In the genomic region with DNA sequence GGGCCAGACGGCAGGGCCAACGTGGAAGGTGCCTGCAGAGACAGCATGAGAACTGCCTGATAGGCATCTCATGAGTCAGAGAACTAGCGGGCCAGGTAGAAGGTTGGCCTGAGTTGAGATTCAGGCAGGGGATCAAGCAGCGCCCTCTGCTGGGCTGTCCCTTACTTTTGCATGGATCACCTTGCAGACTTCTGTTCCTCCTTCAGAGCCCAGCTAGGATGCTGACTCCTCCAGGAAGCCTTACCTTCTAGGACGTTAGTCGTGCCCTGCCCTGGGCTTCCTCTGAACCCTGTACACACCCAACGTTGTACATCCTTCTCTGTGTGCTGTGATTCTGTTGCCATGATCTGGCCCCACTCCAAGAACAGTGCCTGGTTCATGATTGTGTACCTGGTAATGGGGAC, we compare ENCODE assay signal across 8 cellular contexts.
DNase-seq lines count a peak whose midpoint lies in the region; ATAC-seq, FAIRE-seq and TF ChIP-seq lines count a peak whose summit lies in the region.

No MANE protein-coding gene starts in this region.

- intact Hi-C loops in Right ventricle myocardium superior (cut with DNase I), result no loop called here
- intact Hi-C loops in esophagus muscularis mucosa (cut with DNase I), result no loop called here

- no peak overlapping the region for H3K9ac ChIP-seq in OCI-LY3 (ENCODE audit: low read length)

- no peaks in the 10 kb centered on the region for H4K20me1 ChIP-seq in OCI-LY3 (ENCODE audit: insufficient read depth, low read length)

- no peak for TF ChIP-seq EP300 in esophagus muscularis mucosa (IDR thresholded peaks at IDR 0.05)

- peak; percentile 43 for ATAC-seq in Right ventricle myocardium superior (ENCODE audit: poor library complexity)
- no peak for ATAC-seq in GM21423 (IDR thresholded peaks at IDR 0.05; ENCODE audit: unreplicated experiment)

- H3K27me3 ChIP-seq in right atrium auricular region (no peaks in the 10 kb centered on the region), OCI-LY3 (ENCODE audit: low read depth, low read length) (no peaks in the 10 kb centered on the region), esophagus muscularis mucosa (peaks cover 0 to 4% (median 0%) of the 10 kb centered on the region in 4 donors), small intestine (ENCODE audit: control insufficient read depth in 2 of 2, insufficient read depth in 2 of 2, low read length in 2 of 2) (no peaks in the 10 kb centered on the region)

- TF ChIP-seq POLR2A in esophagus muscularis mucosa (IDR thresholded peaks at IDR 0.05; ENCODE audit: low read depth), result no peak

- DNase-seq in Right ventricle myocardium superior (no peak), right atrium auricular region (ENCODE audit: low spot score) (no peak), esophagus muscularis mucosa (ENCODE audit: extremely low spot score) (no peak), small intestine (peak; percentile 71), KG1 (lab: John Stamatoyannopoulos, UW) (no peak), AG08396 (ENCODE audit: low spot score) (no peak)

- H3K4me2 ChIP-seq in OCI-LY3 (ENCODE audit: low read length), result no peak overlapping the region

- no peak overlapping the region for H3K27ac ChIP-seq in right atrium auricular region
- H3K27ac ChIP-seq in OCI-LY3 (ENCODE audit: low read length), result no peak overlapping the region
- no peak overlapping the region for H3K27ac ChIP-seq in esophagus muscularis mucosa (replicated peaks in 1 of 4)
- H3K27ac ChIP-seq in small intestine (ENCODE audit: low read depth in 1 of 2, low read length in 1 of 2), result no peak overlapping the region

- H3K9me3 ChIP-seq in right atrium auricular region (no peaks in the 10 kb centered on the region), OCI-LY3 (ENCODE audit: insufficient read depth, low read length) (no peaks in the 10 kb centered on the region), esophagus muscularis mucosa (no peaks in the 10 kb centered on the region), small intestine (ENCODE audit: control insufficient read depth, low read depth) (no peaks in the 10 kb centered on the region)

- no peaks in the 10 kb centered on the region for H3K79me2 ChIP-seq in OCI-LY3 (ENCODE audit: low read length)

- H3K36me3 ChIP-seq in right atrium auricular region (no peaks in the 10 kb centered on the region), OCI-LY3 (replicated peaks; ENCODE audit: low read depth, low read length) (no peaks in the 10 kb centered on the region), esophagus muscularis mucosa (no peaks in the 10 kb centered on the region), small intestine (ENCODE audit: control insufficient read depth in 2 of 2, insufficient read depth in 2 of 2, low read length in 2 of 2) (no peaks in the 10 kb centered on the region)

- H3K4me3 ChIP-seq in right atrium auricular region (no peak overlapping the region), OCI-LY3 (ENCODE audit: low read length) (no peak overlapping the region), esophagus muscularis mucosa (no peak overlapping the region), small intestine (ENCODE audit: low read depth in 1 of 2, low read length in 2 of 2) (no peak overlapping the region)

- TF ChIP-seq CTCF in right atrium auricular region (IDR thresholded peaks at IDR 0.05), result peak in 1 of 2 donors; percentile 30
- TF ChIP-seq CTCF in OCI-LY3 (IDR thresholded peaks at IDR 0.05; ENCODE audit: low read depth, low read length), result peak; percentile 45
- peak in 2 of 3 experiments; percentile 9 to 28 for TF ChIP-seq CTCF in esophagus muscularis mucosa (IDR thresholded peaks at IDR 0.05)

- FAIRE-seq in small intestine (lab: Jason Lieb, UNC), result no peak

- 55% methylated on average over 7 of the region's 7 CpGs for WGBS in esophagus muscularis mucosa
- 17 to 44% (median 25%) methylated on average over 7 of the region's 7 CpGs for WGBS in small intestine, 3 donors

- H3K4me1 ChIP-seq in right atrium auricular region (no peaks in the 10 kb centered on the region), OCI-LY3 (ENCODE audit: low read length) (peaks cover 9% of the 10 kb centered on the region; the same call in 1 of the 2 replicates), esophagus muscularis mucosa (no peaks in the 10 kb centered on the region), small intestine (ENCODE audit: control insufficient read depth in 2 of 2, insufficient read depth in 1 of 2, low read depth in 1 of 2, low read length in 1 of 2) (peaks cover 0 to 1% of the 10 kb centered on the region in 2 donors)

- no peak overlapping the region for H2AFZ ChIP-seq in OCI-LY3 (ENCODE audit: low read depth, low read length)
